Comparison of ENCODE assay signal across 11 cellular contexts in the genomic region with DNA sequence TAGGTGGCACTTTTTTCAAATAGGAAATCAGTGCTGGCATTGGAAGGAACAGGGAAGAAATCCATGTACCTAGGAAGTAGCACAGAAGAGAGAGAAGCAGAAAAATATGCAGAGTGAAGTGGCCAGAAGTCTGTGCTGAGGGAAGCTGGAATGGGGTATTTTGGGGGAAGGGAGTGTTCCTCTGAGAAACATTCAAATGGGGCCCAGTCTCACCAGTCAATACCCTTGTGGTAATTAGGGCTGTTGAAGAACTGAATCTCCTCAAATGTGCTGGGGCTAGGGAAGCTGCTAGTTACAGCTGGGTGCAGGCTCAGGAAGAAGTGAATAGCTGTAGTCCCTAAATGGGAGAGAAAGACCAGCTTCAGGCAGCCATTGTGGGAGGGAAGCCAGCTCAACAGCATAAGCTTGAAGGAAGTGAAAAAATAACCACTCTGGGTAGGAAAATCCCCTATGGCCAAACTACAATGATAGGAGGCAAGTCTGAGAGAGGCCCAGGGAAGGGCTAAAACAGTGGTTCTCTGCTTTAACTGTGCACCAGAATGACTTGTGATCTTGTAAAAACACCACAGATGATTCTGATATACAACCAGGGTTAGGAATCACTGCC. TPM values are rescaled to one million over a fixed set of nuclear protein-coding genes. Genes with fewer than 3 reads are reported as not detected.
A peak's percentile ranks its signal among the peaks of the same experiment; 100 is the strongest.
DNase-seq lines count a peak whose midpoint lies in the region; ATAC-seq and TF ChIP-seq lines count a peak whose summit lies in the region.
"Had no signal": no experiment of that assay in that cellular context is flagged by ENCODE, and none has a peak within 500 bp of the region (broad histone marks: within the 10 kb centered on the region; RNA-seq: fewer than 3 reads in every experiment).

No MANE protein-coding gene starts in this region.

- DNase-seq in breast epithelium (ENCODE audit: low spot score in 2 of 2) (no peak), MCF 10A (ENCODE audit: unreplicated experiment) (no peak), type B pancreatic cell (ENCODE audit: extremely low spot score, unreplicated experiment) (no peak), NCI-H226 (no peak), colonic mucosa (no peak)
- no peak for DNase-seq in activated naive CD8-positive, alpha-beta T cell treated with anti-CD3 and anti-CD28 coated beads for 36 hours
- DNase-seq: activated effector memory CD4-positive, alpha-beta T cell treated with anti-CD3 and anti-CD28 coated beads, Interleukin-2, amount 50 U/mL, for 16 hours; NCI-H2081 treated with DMSO at 0.1 percent for 48 hours had no signal

- peaks cover 11% of the 10 kb centered on the region for H3K4me1 Mint-ChIP-seq in MCF 10A (ENCODE audit: insufficient read depth, unreplicated experiment)
- H3K4me1 Mint-ChIP-seq in activated naive CD8-positive, alpha-beta T cell treated with anti-CD3 and anti-CD28 coated beads for 36 hours, result peaks cover 39% of the 10 kb centered on the region
- H3K4me1 Mint-ChIP-seq in type B pancreatic cell (ENCODE audit: unreplicated experiment), result peaks cover 6% of the 10 kb centered on the region

- H3K36me3 Mint-ChIP-seq in MCF 10A (ENCODE audit: insufficient read depth, unreplicated experiment) (peaks cover 72% of the 10 kb centered on the region), type B pancreatic cell (peaks cover 22% of the 10 kb centered on the region)
- H3K36me3 Mint-ChIP-seq in activated naive CD8-positive, alpha-beta T cell treated with anti-CD3 and anti-CD28 coated beads for 36 hours, result peaks cover 32% of the 10 kb centered on the region

- no peak for TF ChIP-seq POLR2A in breast epithelium (IDR thresholded peaks at IDR 0.05)

- H3K9me3 Mint-ChIP-seq in MCF 10A (ENCODE audit: unreplicated experiment) (no peaks in the 10 kb centered on the region), type B pancreatic cell (no peaks in the 10 kb centered on the region)
- no peaks in the 10 kb centered on the region for H3K9me3 Mint-ChIP-seq in activated naive CD8-positive, alpha-beta T cell treated with anti-CD3 and anti-CD28 coated beads for 36 hours

- H3K9me3 ChIP-seq in breast epithelium (no peaks in the 10 kb centered on the region), colonic mucosa (no peaks in the 10 kb centered on the region)

- H3K4me3 ChIP-seq in breast epithelium (no peak overlapping the region), colonic mucosa (no peak overlapping the region)

- no peaks in the 10 kb centered on the region for H3K27me3 ChIP-seq in breast epithelium
- no peaks in the 10 kb centered on the region for H3K27me3 ChIP-seq in colonic mucosa

- ATAC-seq in HG02759 (IDR thresholded peaks at IDR 0.05; ENCODE audit: unreplicated experiment) (peak; percentile 72), GM19452 (IDR thresholded peaks at IDR 0.05; ENCODE audit: unreplicated experiment) (no peak)
- ATAC-seq: right cardiac atrium had no signal

- intact Hi-C loops in breast epithelium (cut with DNase I; ENCODE audit: low total_unique reads) (no loop called here), MCF 10A (cut with micrococcal nuclease) (no loop called here), colonic mucosa (cut with DNase I) (no loop called here)

- no peaks in the 10 kb centered on the region for H3K27me3 Mint-ChIP-seq in MCF 10A (ENCODE audit: insufficient read depth, unreplicated experiment)
- no peaks in the 10 kb centered on the region for H3K27me3 Mint-ChIP-seq in activated naive CD8-positive, alpha-beta T cell treated with anti-CD3 and anti-CD28 coated beads for 36 hours
- H3K27me3 Mint-ChIP-seq in type B pancreatic cell, result no peaks in the 10 kb centered on the region

- no peak overlapping the region for H3K27ac Mint-ChIP-seq in MCF 10A (ENCODE audit: low read depth, unreplicated experiment)
- H3K27ac Mint-ChIP-seq in activated naive CD8-positive, alpha-beta T cell treated with anti-CD3 and anti-CD28 coated beads for 36 hours, result peak overlapping the region; percentile 73
- peak overlapping the region; percentile 50 for H3K27ac Mint-ChIP-seq in type B pancreatic cell

- peak overlapping the region; percentile 58 to 78 for H3K27ac ChIP-seq in breast epithelium
- H3K27ac ChIP-seq in colonic mucosa, result no peak overlapping the region

- CTCF ChIA-PET in MCF 10A (lab: Yijun Ruan, JAX), result interaction anchor here (1.0 kb wide), 1 partner anchor 24 kb away, joined by 3 read pairs; no protein-coding TSS in a partner anchor

- H3K9ac ChIP-seq in colonic mucosa (ENCODE audit: low read depth in 2 of 2, low read length in 2 of 2), result no peak overlapping the region

- no TSS peak for BruUV-seq in MCF 10A (replicated peaks; lab: Mats Ljungman, UMichigan)

- POLR2A ChIA-PET in MCF 10A (lab: Yijun Ruan, JAX), result interaction anchor here (0.7 to 1.2 kb wide), 3 partner anchors 17 to 61 kb away, joined by 3 to 4 read pairs (median 3); no protein-coding TSS in a partner anchor

- H3K4me1 ChIP-seq in breast epithelium (no peaks in the 10 kb centered on the region), colonic mucosa (no peaks in the 10 kb centered on the region)

- TF ChIP-seq CTCF in breast epithelium (IDR thresholded peaks at IDR 0.05) (no peak), MCF 10A (IDR thresholded peaks at IDR 0.05; ENCODE audit: unreplicated experiment) (no peak), type B pancreatic cell (conservative IDR thresholded peaks at IDR 0.05) (no peak), colonic mucosa (IDR thresholded peaks at IDR 0.05) (no peak)

- H3K36me3 ChIP-seq in breast epithelium, result no peaks in the 10 kb centered on the region
- H3K36me3 ChIP-seq in colonic mucosa, result peaks cover 7% of the 10 kb centered on the region

- H3K4me3 Mint-ChIP-seq in MCF 10A (ENCODE audit: unreplicated experiment) (no peak overlapping the region), type B pancreatic cell (no peak overlapping the region)
- no peak overlapping the region for H3K4me3 Mint-ChIP-seq in activated naive CD8-positive, alpha-beta T cell treated with anti-CD3 and anti-CD28 coated beads for 36 hours

RNA-seq across cellular contexts. Expression of a gene that starts 7.6 kb away (rescaled TPM):
- total RNA-seq in breast epithelium (10 to 100 TPM; 30.7 to 37.7 (median 33.8) TPM), MCF 10A (2022) (22.9 and 25.2 TPM in 2 replicates), type B pancreatic cell (ENCODE audit: low replicate concordance) (27.1 and 33.5 TPM in 2 replicates), colonic mucosa (10 to 100 TPM; 20.9 to 25.2 TPM)
- 10 to 100 TPM; 45.9 to 49.7 TPM for total RNA-seq in activated naive CD8-positive, alpha-beta T cell treated with anti-CD3 and anti-CD28 coated beads for 36 hours

RNA-seq across cellular contexts. Expression of a gene that starts 18.4 kb away (rescaled TPM):
- total RNA-seq in breast epithelium (10 to 100 TPM; 79.2 to 87.8 (median 84.2) TPM), MCF 10A (2022) (84.2 and 112 TPM in 2 replicates), type B pancreatic cell (ENCODE audit: low replicate concordance) (131 and 139 TPM in 2 replicates), colonic mucosa (10 to 100 TPM; 74.7 to 77.1 TPM)
- 10 to 100 TPM; 31.0 to 35.5 TPM for total RNA-seq in activated naive CD8-positive, alpha-beta T cell treated with anti-CD3 and anti-CD28 coated beads for 36 hours

RNA-seq across cellular contexts. Expression of a gene that starts 21.9 kb away (rescaled TPM):
- total RNA-seq in breast epithelium (10 to 100 TPM; 25.1 to 37.0 (median 29.9) TPM), MCF 10A (2022) (13.1 and 19.5 TPM in 2 replicates), type B pancreatic cell (ENCODE audit: low replicate concordance) (32.6 and 37.1 TPM in 2 replicates), colonic mucosa (10 to 100 TPM; 33.7 to 48.5 TPM)
- total RNA-seq in activated naive CD8-positive, alpha-beta T cell treated with anti-CD3 and anti-CD28 coated beads for 36 hours, result 10 to 100 TPM; 34.8 to 38.6 TPM

RNA-seq across cellular contexts. Expression of a gene that starts 59.6 kb away (rescaled TPM):
- total RNA-seq in breast epithelium, result 10 to 100 TPM; 33.9 to 57.7 (median 50.1) TPM
- total RNA-seq in MCF 10A (2022), result 78.0 and 97.9 TPM in 2 replicates
- 10 to 100 TPM; 74.6 to 74.9 TPM for total RNA-seq in activated naive CD8-positive, alpha-beta T cell treated with anti-CD3 and anti-CD28 coated beads for 36 hours
- 75.5 and 90.3 TPM in 2 replicates for total RNA-seq in type B pancreatic cell (ENCODE audit: low replicate concordance)
- total RNA-seq in colonic mucosa, result 10 to 100 TPM; 66.0 to 94.8 TPM
